Comparison of ENCODE assay signal across 30 cellular contexts in genomic region chr3:65028024-65028423, GRCh38.
"Had no signal": no experiment of that assay in that cellular context is flagged by ENCODE, and none has a peak within 500 bp of the region (broad histone marks: within the 10 kb centered on the region; RNA-seq: fewer than 3 reads in every experiment).

No MANE protein-coding gene starts in this region.

- H3K27me3 ChIP-seq: ascending aorta, cardiac muscle cell, MG63, SJCRH30 had no signal

- H3K27me3 Mint-ChIP-seq: activated CD4-positive, alpha-beta T cell treated with anti-CD3 and anti-CD28 coated beads for 36 hours; activated CD4-positive, alpha-beta T cell treated with anti-CD3 and anti-CD28 coated beads, Interleukin-2, amount 10 ng/mL, durations not matched to agents 7 days and 5 days; activated naive CD4-positive, alpha-beta T cell treated with anti-CD3 and anti-CD28 coated beads, Interleukin-2, amount 50 U/mL, for 24 hours; activated naive CD8-positive, alpha-beta T cell treated with anti-CD3 and anti-CD28 coated beads, Interleukin-2, amount 10 ng/mL, durations not matched to agents 7 days and 5 days; activated T-cell treated with anti-CD3 and anti-CD28 coated beads, Interleukin-2, amount 50 U/mL, for 24 hours; central memory CD8-positive, alpha-beta T cell had no signal

- H3K9me3 ChIP-seq: ascending aorta, MG63, SJCRH30, SK-N-SH had no signal

- H3K9ac ChIP-seq: SK-N-SH had no signal

- H3K4me1 ChIP-seq: ascending aorta had no signal

- DNase-seq: activated CD4-positive, alpha-beta T cell treated with anti-CD3 and anti-CD28 coated beads for 36 hours; activated CD4-positive, alpha-beta T cell treated with anti-CD3 and anti-CD28 coated beads, Interleukin-2, amount 10 ng/mL, durations not matched to agents 7 days and 5 days; activated CD4-positive, alpha-beta T cell treated with anti-CD3 and anti-CD28 coated beads, Interleukin-2, amount 50 U/mL, for 48 hours; activated CD8-positive, alpha-beta T cell treated with anti-CD3 and anti-CD28 coated beads, Interleukin-2, amount 10 ng/mL, durations not matched to agents 7 days and 5 days; activated gamma-delta T cell; activated naive CD4-positive, alpha-beta T cell treated with Interleukin-2 at 50 U/mL for 16 hours; activated naive CD8-positive, alpha-beta T cell treated with anti-CD3 and anti-CD28 coated beads, Interleukin-2, amount 10 ng/mL, durations not matched to agents 7 days and 5 days; activated T-cell treated with anti-CD3 and anti-CD28 coated beads, Interleukin-2, amount 50 U/mL, for 24 hours; amygdala; MG63; NCI-H1048; NCI-H1105 treated with DMSO at 0.1 percent for 48 hours; NCI-H1436; NCI-H1694; NCI-H1930; NCI-H2081 treated with DMSO at 0.1 percent for 48 hours; NCI-H345; NCI-H524 treated with DMSO at 0.1 percent for 48 hours; SHP77; SJCRH30; SK-N-SH had no signal

- H3K27ac Mint-ChIP-seq: activated CD4-positive, alpha-beta T cell treated with anti-CD3 and anti-CD28 coated beads for 36 hours; activated CD4-positive, alpha-beta T cell treated with anti-CD3 and anti-CD28 coated beads, Interleukin-2, amount 10 ng/mL, durations not matched to agents 7 days and 5 days; activated CD8-positive, alpha-beta T cell treated with anti-CD3 and anti-CD28 coated beads, Interleukin-2, amount 10 ng/mL, durations not matched to agents 7 days and 5 days; activated naive CD4-positive, alpha-beta T cell treated with anti-CD3 and anti-CD28 coated beads, Interleukin-2, amount 50 U/mL, for 24 hours; activated naive CD8-positive, alpha-beta T cell treated with anti-CD3 and anti-CD28 coated beads, Interleukin-2, amount 10 ng/mL, durations not matched to agents 7 days and 5 days; activated T-cell treated with anti-CD3 and anti-CD28 coated beads, Interleukin-2, amount 50 U/mL, for 24 hours; activated T-helper 2 cell treated with anti-CD3 and anti-CD28 coated beads, Interferon-gamma antibody, Interleukin-2, Interleukin-4, amounts not matched to agents 10 μg/mL and 5 μg/mL and 100 μg/mL, durations not matched to agents 14 hours and 24 hours and 36 hours; T-helper 1 cell treated with Interleukin-12 subunit alpha and Interleukin-12 subunit beta and Interleukin-4 antibody, amounts not matched to agents 30 μg/mL and 1 μg/mL, for 36 hours; T-helper 2 cell treated with Interferon-gamma antibody and Interleukin-4, amounts not matched to agents 5 μg/mL and 100 μg/mL, for 36 hours had no signal

- H3K4me1 Mint-ChIP-seq: activated CD4-positive, alpha-beta T cell treated with anti-CD3 and anti-CD28 coated beads for 36 hours; activated CD4-positive, alpha-beta T cell treated with anti-CD3 and anti-CD28 coated beads, Interleukin-2, amount 10 ng/mL, durations not matched to agents 7 days and 5 days; activated naive CD4-positive, alpha-beta T cell treated with anti-CD3 and anti-CD28 coated beads, Interleukin-2, amount 50 U/mL, for 24 hours; activated naive CD8-positive, alpha-beta T cell treated with anti-CD3 and anti-CD28 coated beads, Interleukin-2, amount 10 ng/mL, durations not matched to agents 7 days and 5 days; central memory CD8-positive, alpha-beta T cell had no signal

- H3K4me3 Mint-ChIP-seq: activated CD4-positive, alpha-beta T cell treated with anti-CD3 and anti-CD28 coated beads for 36 hours; activated CD4-positive, alpha-beta T cell treated with anti-CD3 and anti-CD28 coated beads, Interleukin-2, amount 10 ng/mL, durations not matched to agents 7 days and 5 days; activated CD8-positive, alpha-beta T cell treated with anti-CD3 and anti-CD28 coated beads, Interleukin-2, amount 10 ng/mL, durations not matched to agents 7 days and 5 days; activated naive CD4-positive, alpha-beta T cell treated with anti-CD3 and anti-CD28 coated beads, Interleukin-2, amount 50 U/mL, for 24 hours; activated naive CD8-positive, alpha-beta T cell treated with anti-CD3 and anti-CD28 coated beads, Interleukin-2, amount 10 ng/mL, durations not matched to agents 7 days and 5 days; activated T-cell treated with anti-CD3 and anti-CD28 coated beads, Interleukin-2, amount 50 U/mL, for 24 hours; central memory CD8-positive, alpha-beta T cell; T-helper 1 cell treated with Interleukin-12 subunit alpha and Interleukin-12 subunit beta and Interleukin-4 antibody, amounts not matched to agents 30 μg/mL and 1 μg/mL, for 36 hours; T-helper 2 cell treated with Interferon-gamma antibody and Interleukin-4, amounts not matched to agents 5 μg/mL and 100 μg/mL, for 36 hours had no signal

- H3K36me3 ChIP-seq: ascending aorta, cardiac muscle cell, MG63, SJCRH30 had no signal

- H3K4me3 ChIP-seq: ascending aorta, cardiac muscle cell, MG63, SJCRH30 had no signal

- ATAC-seq: activated CD4-positive, alpha-beta T cell treated with anti-CD3 and anti-CD28 coated beads for 36 hours; activated CD4-positive, CD25-positive, alpha-beta regulatory T cell treated with anti-CD3 and anti-CD28 coated beads, Interleukin-2, amount 50 U/mL, for 24 hours; activated CD8-positive, alpha-beta T cell treated with anti-CD3 and anti-CD28 coated beads, Interleukin-2, amount 10 ng/mL, durations not matched to agents 7 days and 5 days; Panc1 had no signal

- H3K9me3 Mint-ChIP-seq: activated naive CD4-positive, alpha-beta T cell treated with anti-CD3 and anti-CD28 coated beads, Interleukin-2, amount 50 U/mL, for 24 hours had no signal

- H3K27ac ChIP-seq: ascending aorta, cardiac muscle cell, SJCRH30 had no signal

- H3K36me3 Mint-ChIP-seq: activated naive CD4-positive, alpha-beta T cell treated with anti-CD3 and anti-CD28 coated beads, Interleukin-2, amount 50 U/mL, for 24 hours had no signal
